In genomic region chr2:179911569-179911968, GRCh38 we compare ENCODE assay signal across 34 cellular contexts.
"Had no signal": no experiment of that assay in that cellular context is flagged by ENCODE, and none has a peak within 500 bp of the region (broad histone marks: within the 10 kb centered on the region; RNA-seq: fewer than 3 reads in every experiment).

No MANE protein-coding gene starts in this region.

- DNase-seq: Karpas-422, Kasumi-1, KG1, MG63, MM.1S, MV-4-11, NCI-H1048, NCI-H1092, NCI-H1092 treated with DMSO at 0.1 percent for 48 hours, NCI-H1105, NCI-H1105 treated with DMSO at 0.1 percent for 48 hours, NCI-H1417, NCI-H1417 treated with DMSO at 0.1 percent for 48 hours, NCI-H1436, NCI-H1436 treated with DMSO at 0.1 percent for 48 hours, NCI-H146, NCI-H1694, NCI-H1694 treated with DMSO at 0.1 percent for 48 hours, NCI-H187, NCI-H187 treated with DMSO at 0.1 percent for 48 hours, NCI-H1930, NCI-H2029, NCI-H2029 treated with DMSO at 0.1 percent for 48 hours, NCI-H2081, NCI-H2081 treated with DMSO at 0.1 percent for 48 hours, NCI-H2107, NCI-H2171, NCI-H2171 treated with DMSO at 0.1 percent for 48 hours, NCI-H2227 treated with DMSO at 0.1 percent for 48 hours, NCI-H226, NCI-H345, NCI-H446, NCI-H446 treated with DMSO at 0.1 percent for 48 hours had no signal

- H3K9me3 ChIP-seq: MG63 had no signal

- H3K27ac ChIP-seq: KMS-11 had no signal

- H3K36me3 ChIP-seq: MG63 had no signal

- H3K4me3 ChIP-seq: MG63 had no signal

- H3K9ac ChIP-seq: KMS-11 had no signal

- H3K4me2 ChIP-seq: KMS-11 had no signal
